In the genomic region with DNA sequence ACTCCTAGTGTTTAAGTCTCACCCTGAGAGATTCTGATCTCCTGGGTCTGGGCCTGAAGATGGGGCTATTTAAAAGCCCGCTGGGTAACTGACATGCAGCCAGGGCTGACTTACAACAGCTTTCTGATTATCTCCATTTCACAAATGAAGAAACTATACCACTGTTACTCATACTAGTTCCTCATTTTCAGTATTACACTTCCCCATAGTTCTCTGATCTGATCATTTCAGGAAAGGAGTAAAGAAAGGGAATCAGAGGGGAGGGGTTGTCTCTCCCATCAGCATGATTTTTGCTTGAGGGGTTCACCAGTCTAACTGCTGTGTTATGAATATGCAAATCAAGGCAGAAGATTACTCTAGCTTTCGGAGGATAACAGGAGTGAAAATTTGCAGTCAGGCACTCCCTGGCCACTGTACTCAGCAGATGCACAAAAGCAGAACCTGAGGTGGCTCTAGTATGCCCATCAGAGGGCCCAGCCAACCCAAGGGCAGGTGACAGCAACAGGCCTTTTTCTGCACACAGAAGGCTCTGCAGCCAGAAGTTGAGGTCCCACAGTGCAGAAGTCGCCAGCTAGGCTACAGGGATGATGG, we compare ENCODE assay signal across 8 cellular contexts. TPM values are rescaled to one million over a fixed set of nuclear protein-coding genes. Genes with fewer than 3 reads are reported as not detected.
DNase-seq lines count a peak whose midpoint lies in the region; ATAC-seq and TF ChIP-seq lines count a peak whose summit lies in the region.

No MANE protein-coding gene starts in this region.

- H3K27ac ChIP-seq in lung (ENCODE audit: low read depth in 1 of 2, low read length in 1 of 2): peak overlapping the region; percentile 79 to 89
- no peak overlapping the region for H3K27ac ChIP-seq in tibial nerve

- in situ Hi-C loops in HAP-1 (cut with MboI; ENCODE audit: low sequenced_read_pairs): no loop called here

- ATAC-seq in GM18858 (IDR thresholded peaks at IDR 0.05; ENCODE audit: unreplicated experiment) (peak; percentile 62), HG02571 (IDR thresholded peaks at IDR 0.05; ENCODE audit: unreplicated experiment) (peak; percentile 63), lung (ENCODE audit: insufficient read depth, low FRiP score) (no peak)

- H3K36me3 ChIP-seq in lung (ENCODE audit: control insufficient read depth in 2 of 2, insufficient read depth in 2 of 2, low read length in 2 of 2) (peaks cover 0 to 5% of the 10 kb centered on the region in 2 donors), HAP-1 (replicated peaks) (no peaks in the 10 kb centered on the region), tibial nerve (no peaks in the 10 kb centered on the region)

- TF ChIP-seq CTCF in NB4 (IDR thresholded peaks at IDR 0.05; ENCODE audit: low read depth, low read length): no peak
- no peak for TF ChIP-seq CTCF in lung (IDR thresholded peaks at IDR 0.05; ENCODE audit: control extremely low read depth, extremely low read depth)
- TF ChIP-seq CTCF in tibial nerve (IDR thresholded peaks at IDR 0.05): no peak

- H3K27me3 ChIP-seq in lung (ENCODE audit: control insufficient read depth, insufficient read depth) (no peaks in the 10 kb centered on the region), HAP-1 (ENCODE audit: low read depth) (no peaks in the 10 kb centered on the region), tibial nerve (no peaks in the 10 kb centered on the region)

- no peak for TF ChIP-seq EP300 in tibial nerve (IDR thresholded peaks at IDR 0.05)

- TF ChIP-seq POLR2A in NB4 (IDR thresholded peaks at IDR 0.05; ENCODE audit: extremely low read depth, insufficient read length) (no peak), tibial nerve (IDR thresholded peaks at IDR 0.05) (no peak)

- WGBS in lung, 2 donors: 36 to 66% methylated on average over 3 of the region's 3 CpGs
- 74 to 83% methylated on average over 3 of the region's 3 CpGs for WGBS in tibial nerve, 2 donors

- H3K4me1 ChIP-seq in lung (ENCODE audit: control insufficient read depth in 2 of 2, insufficient read depth in 2 of 2, low read length in 2 of 2) (peaks cover 30 to 38% of the 10 kb centered on the region in 2 donors), HAP-1 (peaks cover 11% of the 10 kb centered on the region), tibial nerve (peaks cover 0 to 23% (median 4%) of the 10 kb centered on the region in 4 donors)

- DNase-seq in NB4 (ENCODE audit: low read depth) (peak; percentile 82), lung (ENCODE audit: low spot score) (no peak), HAP-1 (ENCODE audit: low spot score in 2 of 2) (no peak), DMS153 treated with DMSO at 0.1 percent for 48 hours (lab: John Stamatoyannopoulos, UW; ENCODE audit: unreplicated experiment) (no peak), NCI-H146 (lab: John Stamatoyannopoulos, UW) (no peak), tibial nerve (ENCODE audit: low spot score in 2 of 2) (no peak)

- no peaks in the 10 kb centered on the region for H3K9me3 ChIP-seq in lung (ENCODE audit: control insufficient read depth in 2 of 2, insufficient read depth in 1 of 2, low read length in 1 of 2)
- no peaks in the 10 kb centered on the region for H3K9me3 ChIP-seq in HAP-1
- H3K9me3 ChIP-seq in tibial nerve: no peaks in the 10 kb centered on the region

- H3K4me3 ChIP-seq in NB4 (ENCODE audit: low read depth, low read length) (no peak overlapping the region), lung (no peak overlapping the region), HAP-1 (no peak overlapping the region), tibial nerve (no peak overlapping the region)

RNA-seq across cellular contexts. Expression of a gene that starts 59.4 kb away (rescaled TPM):
- total RNA-seq in lung (10 to 100 TPM; 58.1 to 59.0 TPM), tibial nerve (10 to 100 TPM; 28.9 to 75.9 (median 56.7) TPM)
- polyA plus RNA-seq in lung: 10 to 100 TPM; 20.5 to 40.1 TPM

Comparison
In these comparisons a context has a peak if more than half of its experiments do, and no peak if none do; other contexts are left out.
1. H3K27ac ChIP-seq: peak in lung (2 of 2); none in tibial nerve (0 of 4).